28 cellular contexts compared by ENCODE assay signal in genomic region chr7:90239050-90239449, GRCh38. TPM values are rescaled to one million over a fixed set of nuclear protein-coding genes. Genes with fewer than 3 reads are reported as not detected.
DNase-seq lines count a peak whose midpoint lies in the region; ATAC-seq and TF ChIP-seq lines count a peak whose summit lies in the region.
"Had no signal": no experiment of that assay in that cellular context is flagged by ENCODE, and none has a peak within 500 bp of the region (broad histone marks: within the 10 kb centered on the region; RNA-seq: fewer than 3 reads in every experiment).

No MANE protein-coding gene starts in this region.

- no peaks in the 10 kb centered on the region for H3K79me2 ChIP-seq in GM23248 (ENCODE audit: insufficient read depth)

- no peaks in the 10 kb centered on the region for H3F3A ChIP-seq in GM23248 (ENCODE audit: insufficient read depth)

- H3K36me3 ChIP-seq in GM23248 (ENCODE audit: low read depth) (peaks cover 7% of the 10 kb centered on the region; the same call in 1 of the 2 replicates), A673 (ENCODE audit: insufficient read depth, low read length, poor library complexity, severe bottlenecking) (peaks cover 35% of the 10 kb centered on the region)
- H3K36me3 ChIP-seq: BE2C had no signal

- H3K27ac ChIP-seq in C4-2B (peak overlapping the region; percentile 48; the same call in 1 of the 2 replicates), GM23248 (no peak overlapping the region), VCaP (peak overlapping the region; percentile 100), A673 (ENCODE audit: low read depth, low read length, poor library complexity, severe bottlenecking) (no peak overlapping the region)
- H3K27ac ChIP-seq: KMS-11, PC-9 had no signal

- POLR2A ChIA-PET in A673 (lab: Charles Lee; ENCODE audit: low non-redundant PET): no interaction called here

- WGBS in GM23248 (ENCODE audit: low coverage in 1 of 2, low lambda C conversion rate in 2 of 2, missing lambda C conversion rate in 2 of 2), 2 experiments: 98 to 100% methylated on average over 3 of the region's 3 CpGs

- H2AFZ ChIP-seq in GM23248: no peak overlapping the region
- H2AFZ ChIP-seq: PC-9 had no signal

- no peak overlapping the region for H3K4me2 ChIP-seq in GM23248 (ENCODE audit: unreplicated experiment)
- H3K4me2 ChIP-seq: KMS-11, PC-9 had no signal

- DNase-seq in GM23248 (peak; percentile 9), NCI-H82 (lab: John Stamatoyannopoulos, UW) (peak; percentile 61), Right ventricle myocardium superior (no peak), A673 (ENCODE audit: low spot score) (no peak)
- DNase-seq: ACHN; BE2C; DMS153; DND-41; IMR-90; MV-4-11; NCI-H1105; NCI-H1436 treated with DMSO at 0.1 percent for 48 hours; NCI-H187 treated with DMSO at 0.1 percent for 48 hours; NCI-H2171 treated with DMSO at 0.1 percent for 48 hours; NCI-H345; NCI-H510A treated with DMSO at 0.1 percent for 48 hours; NK-92 treated with Interleukin-12 subunit alpha and Interleukin-12 subunit beta, amount 100 ng/mL, for 24 hours; PC-9; RPMI8226; SHP77; T-helper 17 cell; T1000 had no signal

- H3K4me1 ChIP-seq in GM23248 (ENCODE audit: insufficient read depth): no peaks in the 10 kb centered on the region
- peaks cover 12% of the 10 kb centered on the region for H3K4me1 ChIP-seq in A673 (ENCODE audit: insufficient read depth, low read length, poor library complexity, severe bottlenecking)
- H3K4me1 ChIP-seq: BE2C had no signal

- intact Hi-C loops in Right ventricle myocardium superior (cut with DNase I): no loop called here
- intact Hi-C loops in A673 (cut with micrococcal nuclease; ENCODE audit: unreplicated experiment): no loop called here

- H3K27me3 ChIP-seq in GM23248 (replicated peaks; ENCODE audit: insufficient read depth) (no peaks in the 10 kb centered on the region), A673 (replicated peaks; ENCODE audit: insufficient read depth, low read depth, low read length, poor library complexity) (no peaks in the 10 kb centered on the region)
- H3K27me3 ChIP-seq: BE2C had no signal

- ATAC-seq in Right ventricle myocardium superior (ENCODE audit: poor library complexity) (no peak), HG03342 (IDR thresholded peaks at IDR 0.05; ENCODE audit: unreplicated experiment) (no peak), GM21360 (IDR thresholded peaks at IDR 0.05; ENCODE audit: unreplicated experiment) (no peak)
- ATAC-seq: HCT116, T-helper 17 cell had no signal

- H3K4me3 ChIP-seq in GM23248: no peak overlapping the region
- no peak overlapping the region for H3K4me3 ChIP-seq in A673 (ENCODE audit: low read depth, low read length, poor library complexity, severe bottlenecking)
- H3K4me3 ChIP-seq: PC-9 had no signal

- TF ChIP-seq CTCF in C4-2B (conservative IDR thresholded peaks at IDR 0.05) (no peak), VCaP (conservative IDR thresholded peaks at IDR 0.05) (no peak), A673 (conservative IDR thresholded peaks at IDR 0.05; ENCODE audit: low read depth, low read length) (no peak)

- CTCF ChIA-PET in A673 (lab: Charles Lee): no interaction called here

- BruUV-seq in A673 (replicated peaks; lab: Mats Ljungman, UMichigan): no TSS peak

- no peaks in the 10 kb centered on the region for H4K20me1 ChIP-seq in GM23248 (ENCODE audit: insufficient read depth)

- in situ Hi-C loops in GM23248 (cut with MboI): no loop called here

- no peaks in the 10 kb centered on the region for H3K9me2 ChIP-seq in GM23248 (ENCODE audit: insufficient read depth)

- no peak overlapping the region for H3K9ac ChIP-seq in GM23248
- H3K9ac ChIP-seq: KMS-11 had no signal

- H3K9me3 ChIP-seq in GM23248 (ENCODE audit: low read depth) (no peaks in the 10 kb centered on the region), A673 (ENCODE audit: low read depth, low read length, poor library complexity, severe bottlenecking) (no peaks in the 10 kb centered on the region)
- H3K9me3 ChIP-seq: BE2C had no signal

RNA-seq across cellular contexts. Expression of gene CFAP69, which starts 5.9 kb away (rescaled TPM):
- total RNA-seq in GM23248 (2014; rRNA removed; shearing (Covaris generic)): 6.9 and 13.5 TPM in 2 replicates
- polyA plus RNA-seq in GM23248 (2016; fragmentation: Nextera tagmentation; extraction: Ambion mirVana): 2.8 and 3.1 TPM in 2 replicates
- total RNA-seq in Right ventricle myocardium superior: 1.3 TPM
- total RNA-seq in A673 (2021): 2.4 and 4.3 TPM in 2 replicates

RNA-seq across cellular contexts. Expression of gene STEAP2, which starts 27.5 kb away (rescaled TPM):
- 28.3 and 30.6 TPM in 2 replicates for total RNA-seq in GM23248 (2014; rRNA removed; shearing (Covaris generic))
- polyA plus RNA-seq in GM23248 (2016; fragmentation: Nextera tagmentation; extraction: Ambion mirVana): 19.2 and 20.2 TPM in 2 replicates
- total RNA-seq in Right ventricle myocardium superior: 10.5 TPM
- total RNA-seq in A673 (2021): 114 and 134 TPM in 2 replicates
- total RNA-seq: T-helper 17 cell had no signal

Comparison
In these comparisons a context has a peak if more than half of its experiments do, and no peak if none do; other contexts are left out.
1. H3K27ac ChIP-seq: peak in C4-2B (single experiment) and VCaP (single experiment); none in GM23248 (single experiment) and A673 (single experiment).
2. DNase-seq: peak in GM23248 (single experiment) and NCI-H82 (single experiment); none in Right ventricle myocardium superior (single experiment) and A673 (single experiment).